7 cellular contexts compared by ENCODE assay signal in the genomic region with DNA sequence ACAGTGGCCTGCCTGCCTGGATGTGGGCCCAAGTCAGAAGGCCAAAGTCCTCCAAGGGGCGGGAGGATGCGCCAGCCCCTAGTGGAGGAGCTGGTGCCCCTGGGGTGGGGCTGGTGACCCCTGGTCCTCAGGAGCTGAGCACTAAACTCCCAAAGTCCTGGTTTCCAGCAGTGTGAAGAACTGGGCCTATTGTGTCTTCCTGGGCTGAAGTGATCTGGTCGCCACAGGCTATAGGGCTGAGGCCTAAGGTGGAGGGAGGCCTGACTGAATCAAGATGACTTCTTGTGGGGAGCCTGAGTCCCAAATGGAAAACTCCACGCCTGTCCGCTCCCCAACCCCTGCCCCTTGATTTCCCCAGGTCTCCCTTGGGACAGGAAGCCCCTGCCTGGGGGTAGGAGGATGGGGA. TPM values are rescaled to one million over a fixed set of nuclear protein-coding genes. Genes with fewer than 3 reads are reported as not detected.
DNase-seq lines count a peak whose midpoint lies in the region; ATAC-seq and TF ChIP-seq lines count a peak whose summit lies in the region.

No MANE protein-coding gene starts in this region.

- H3K36me3 ChIP-seq in Loucy (ENCODE audit: insufficient read depth, low read length) (peaks cover 31% of the 10 kb centered on the region; the same call in 1 of the 2 replicates), mesenchymal stem cell (ENCODE audit: control insufficient read depth in 1 of 2, insufficient read depth in 2 of 2, low read depth in 1 of 2, low read length in 2 of 2) (peaks cover 53 to 56% of the 10 kb centered on the region in 2 experiments), suprapubic skin (peaks cover 48% of the 10 kb centered on the region), WERI-Rb-1 (no peaks in the 10 kb centered on the region)

- H3K4me3 ChIP-seq in Loucy (ENCODE audit: low read length, poor library complexity, severe bottlenecking) (peak overlapping the region; percentile 78), mesenchymal stem cell (ENCODE audit: insufficient read depth in 1 of 2, low read depth in 1 of 2, low read length in 2 of 2) (peak overlapping the region in 1 of 2 experiments; percentile 78), suprapubic skin (peak overlapping the region; percentile 58), WERI-Rb-1 (ENCODE audit: low read depth, low read length) (no peak overlapping the region)

- no peak overlapping the region for H2BK15ac ChIP-seq in mesenchymal stem cell (ENCODE audit: low read depth, poor library complexity, severe bottlenecking)

- H3K79me2 ChIP-seq in Loucy (ENCODE audit: insufficient read depth, low read length): peaks cover 42% of the 10 kb centered on the region

- H2BK5ac ChIP-seq in mesenchymal stem cell (ENCODE audit: low read depth, low read length, poor library complexity, severe bottlenecking): no peak overlapping the region

- no peaks in the 10 kb centered on the region for H3K27me3 ChIP-seq in Loucy (ENCODE audit: insufficient read depth, low read length, poor library complexity, severe bottlenecking)
- H3K27me3 ChIP-seq in mesenchymal stem cell (ENCODE audit: control insufficient read depth in 1 of 2, insufficient read depth in 1 of 2, low read length in 2 of 2): no peaks in the 10 kb centered on the region
- H3K27me3 ChIP-seq in suprapubic skin: no peaks in the 10 kb centered on the region
- no peaks in the 10 kb centered on the region for H3K27me3 ChIP-seq in WERI-Rb-1 (ENCODE audit: insufficient read depth, low read depth, severe bottlenecking)

- H3K18ac ChIP-seq in mesenchymal stem cell (ENCODE audit: low read depth in 1 of 2, low read length in 2 of 2): peak overlapping the region in 1 of 2 experiments; percentile 74

- H3K9me3 ChIP-seq in Loucy (ENCODE audit: insufficient read depth, low read depth, low read length): no peaks in the 10 kb centered on the region
- no peaks in the 10 kb centered on the region for H3K9me3 ChIP-seq in mesenchymal stem cell (ENCODE audit: control insufficient read depth, low read length)
- H3K9me3 ChIP-seq in suprapubic skin: no peaks in the 10 kb centered on the region
- H3K9me3 ChIP-seq in WERI-Rb-1 (ENCODE audit: severe bottlenecking): no peaks in the 10 kb centered on the region

- H3K9ac ChIP-seq in Loucy (ENCODE audit: low read depth, low read length, poor library complexity, severe bottlenecking): peak overlapping the region; percentile 97
- H3K9ac ChIP-seq in mesenchymal stem cell (ENCODE audit: low read length): peak overlapping the region; percentile 93

- intact Hi-C loops in posterior vena cava (cut with DNase I): loop anchor here in 1 of 2 donors (10.0 kb wide), 3 partner anchors 61 to 379 kb away; no protein-coding TSS in a partner anchor

- H3K14ac ChIP-seq in mesenchymal stem cell (ENCODE audit: low read length in 2 of 2): no peak overlapping the region

- peaks cover 7% of the 10 kb centered on the region for H4K20me1 ChIP-seq in Loucy (ENCODE audit: insufficient read depth, low read length, poor library complexity, severe bottlenecking)

- TF ChIP-seq CTCF in Loucy (conservative IDR thresholded peaks at IDR 0.05; ENCODE audit: low read length) (no peak), suprapubic skin (IDR thresholded peaks at IDR 0.05) (no peak), WERI-Rb-1 (IDR thresholded peaks at IDR 0.05; ENCODE audit: low read depth, low read length) (no peak)

- H4K8ac ChIP-seq in mesenchymal stem cell (ENCODE audit: low read length): peak overlapping the region; percentile 98

- DNase-seq in caudate nucleus (lab: John Stamatoyannopoulos, UW) (no peak), mesenchymal stem cell (peak; percentile 19), suprapubic skin (ENCODE audit: low spot score in 2 of 2) (no peak), posterior vena cava (ENCODE audit: low spot score) (no peak), WERI-Rb-1 (no peak)

- no peak for TF ChIP-seq POLR2A in suprapubic skin (IDR thresholded peaks at IDR 0.05)

- H3K23ac ChIP-seq in mesenchymal stem cell (ENCODE audit: low read length in 2 of 2): no peak overlapping the region

- peak overlapping the region; percentile 80 for H4K91ac ChIP-seq in mesenchymal stem cell (ENCODE audit: low read length)

- H2AK5ac ChIP-seq in mesenchymal stem cell (ENCODE audit: low read length, severe bottlenecking): no peak overlapping the region

- peak overlapping the region in 1 of 2 experiments; percentile 88 for H3K4ac ChIP-seq in mesenchymal stem cell (ENCODE audit: low read depth in 1 of 2, low read length in 2 of 2)

- H3K79me1 ChIP-seq in mesenchymal stem cell (replicated peaks; ENCODE audit: low read length, poor library complexity, severe bottlenecking): peaks cover 17% of the 10 kb centered on the region

- H2AFZ ChIP-seq in Loucy (ENCODE audit: low read length) (no peak overlapping the region), mesenchymal stem cell (ENCODE audit: low read depth, low read length) (no peak overlapping the region)

- H3K4me2 ChIP-seq in Loucy (ENCODE audit: low read depth, low read length, poor library complexity, severe bottlenecking): peak overlapping the region; percentile 77
- H3K4me2 ChIP-seq in mesenchymal stem cell (ENCODE audit: low read length, poor library complexity, severe bottlenecking): no peak overlapping the region

- H3K4me1 ChIP-seq in Loucy (ENCODE audit: insufficient read depth, low read length, poor library complexity, severe bottlenecking) (peaks cover 28% of the 10 kb centered on the region), mesenchymal stem cell (ENCODE audit: control insufficient read depth, insufficient read depth, low read depth, low read length) (peaks cover 24% of the 10 kb centered on the region), suprapubic skin (peaks cover 45% of the 10 kb centered on the region)

- 86% methylated on average over 4 of the region's 5 CpGs for WGBS in mesenchymal stem cell
- 69% methylated on average over 5 of the region's 5 CpGs for WGBS in suprapubic skin

- H3K27ac ChIP-seq in caudate nucleus (ENCODE audit: low read depth, low read length) (peak overlapping the region; percentile 82), mesenchymal stem cell (ENCODE audit: low read length, poor library complexity, severe bottlenecking) (peak overlapping the region; percentile 12), suprapubic skin (peak overlapping the region; percentile 87), WERI-Rb-1 (no peak overlapping the region)

- H2BK12ac ChIP-seq in mesenchymal stem cell (ENCODE audit: low read length in 2 of 2): no peak overlapping the region

- peak overlapping the region; percentile 99 for H2BK120ac ChIP-seq in mesenchymal stem cell (ENCODE audit: low read depth, low read length)

- H3K9me2 ChIP-seq in Loucy (replicated peaks; ENCODE audit: low read depth, low read length): no peaks in the 10 kb centered on the region

- ATAC-seq in GM21423 (IDR thresholded peaks at IDR 0.05; ENCODE audit: unreplicated experiment): no peak

- TF ChIP-seq EP300 in suprapubic skin (IDR thresholded peaks at IDR 0.05): no peak

- H3F3A ChIP-seq in Loucy (ENCODE audit: low read depth): no peaks in the 10 kb centered on the region

RNA-seq across cellular contexts. Expression of a gene that starts 0.8 kb away (rescaled TPM):
- 5.5 TPM for polyA plus RNA-seq in mesenchymal stem cell (2013, experiment 1 of 2)
- 5.3 TPM for polyA plus RNA-seq in mesenchymal stem cell (2013, experiment 2 of 2)
- 10 to 100 TPM in 3 of 4 donors, 1 to 10 TPM in 1; 6.3 to 18.7 (median 11.8) TPM for total RNA-seq in suprapubic skin
- total RNA-seq in posterior vena cava: 10 to 100 TPM; 31.7 to 41.8 TPM

RNA-seq across cellular contexts. Expression of a gene that starts 15.1 kb away (rescaled TPM):
- polyA plus RNA-seq in mesenchymal stem cell (2013, experiment 1 of 2): 58.9 TPM
- polyA plus RNA-seq in mesenchymal stem cell (2013, experiment 2 of 2): 58.5 TPM
- total RNA-seq in suprapubic skin: 100 to 1,000 TPM in 2 of 4 donors, 10 to 100 TPM in 2; 61.6 to 120 (median 100) TPM
- total RNA-seq in posterior vena cava: 10 to 100 TPM; 38.0 to 52.0 TPM

RNA-seq across cellular contexts. Expression of a gene that starts 19.6 kb away (rescaled TPM):
- 23.9 TPM for polyA plus RNA-seq in mesenchymal stem cell (2013, experiment 1 of 2)
- polyA plus RNA-seq in mesenchymal stem cell (2013, experiment 2 of 2): 23.2 TPM
- total RNA-seq in suprapubic skin: 10 to 100 TPM; 51.3 to 91.9 (median 62.2) TPM
- 10 to 100 TPM; 53.0 to 57.6 TPM for total RNA-seq in posterior vena cava

RNA-seq across cellular contexts. Expression of a gene that starts 48.8 kb away (rescaled TPM):
- 7.3 TPM for polyA plus RNA-seq in mesenchymal stem cell (2013, experiment 1 of 2)
- 7.2 TPM for polyA plus RNA-seq in mesenchymal stem cell (2013, experiment 2 of 2)
- 100 to 1,000 TPM in 1 of 4 donors, 10 to 100 TPM in 3; 13.5 to 119 (median 17.0) TPM for total RNA-seq in suprapubic skin
- 1 to 10 TPM; 5.9 to 8.6 TPM for total RNA-seq in posterior vena cava

RNA-seq across cellular contexts. Expression of a gene that starts 51.6 kb away (rescaled TPM):
- 30.4 TPM for polyA plus RNA-seq in mesenchymal stem cell (2013, experiment 1 of 2)
- polyA plus RNA-seq in mesenchymal stem cell (2013, experiment 2 of 2): 28.6 TPM
- total RNA-seq in suprapubic skin: 10 to 100 TPM; 52.4 to 94.5 (median 67.8) TPM
- total RNA-seq in posterior vena cava: 10 to 100 TPM; 63.6 to 75.8 TPM
